Comparison of ENCODE assay signal across 8 cellular contexts in the genomic region with DNA sequence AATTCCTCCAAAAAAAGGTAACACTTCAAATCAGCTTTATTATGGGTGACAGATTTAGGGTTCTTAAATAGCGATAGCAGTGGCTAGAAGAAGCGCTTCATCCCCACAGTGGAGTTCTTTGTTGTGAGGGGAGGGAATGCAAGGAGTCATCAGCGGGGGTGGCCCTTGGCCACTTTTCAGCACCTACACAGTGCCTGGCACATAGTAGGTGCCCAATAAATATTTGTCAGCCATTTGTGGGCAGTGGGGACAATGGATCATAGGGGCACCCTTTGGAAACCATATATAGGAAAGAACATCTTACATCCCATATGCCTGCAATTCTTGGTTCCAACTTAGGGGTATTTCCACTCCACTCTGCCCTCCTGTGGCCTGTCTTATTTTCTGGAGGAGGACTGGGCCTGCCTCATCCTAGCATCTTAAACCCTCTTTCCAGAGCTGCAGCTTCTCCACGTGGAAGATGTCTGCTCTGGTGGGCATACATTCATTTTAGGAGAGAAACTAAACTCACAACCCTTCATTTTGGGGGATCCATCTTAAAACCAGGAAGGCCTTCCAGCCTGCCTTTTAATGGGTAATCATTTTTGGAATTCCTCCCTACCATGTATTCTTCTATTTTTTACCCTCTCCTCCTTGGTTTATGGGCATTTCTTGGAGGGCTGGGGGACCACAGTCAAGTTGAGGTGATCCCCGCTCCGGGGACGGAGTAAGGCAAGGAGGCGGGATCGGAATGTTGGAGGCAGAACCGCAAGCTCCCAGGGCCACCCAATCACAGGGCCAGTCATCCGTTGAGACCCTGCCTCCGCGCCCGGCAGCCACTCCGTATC. TPM values are rescaled to one million over a fixed set of nuclear protein-coding genes. Genes with fewer than 3 reads are reported as not detected.
DNase-seq lines count a peak whose midpoint lies in the region; ATAC-seq and TF ChIP-seq lines count a peak whose summit lies in the region.

No MANE protein-coding gene starts in this region.

- peak overlapping the region; percentile 88 for H3K4me3 Mint-ChIP-seq in HFFc6
- peak overlapping the region; percentile 98 for H3K4me3 Mint-ChIP-seq in memory B cell

- in situ Hi-C loops in Panc1 (cut with HindIII; ENCODE audit: low pct_unique_long_range_greater_than_20kb, low sequenced_read_pairs) = no loop called here

- H3K4me3 ChIP-seq in Panc1 (ENCODE audit: low read depth in 2 of 2, low read length in 2 of 2) = peak overlapping the region; percentile 47 to 84
- peak overlapping the region in 3 of 4 donors; percentile 63 to 65 (median 64) for H3K4me3 ChIP-seq in upper lobe of left lung

- peak overlapping the region; percentile 96 for H3K27ac Mint-ChIP-seq in HFFc6
- H3K27ac Mint-ChIP-seq in memory B cell = peak overlapping the region; percentile 99

- WGBS in upper lobe of left lung, 2 donors = 23 to 29% methylated on average over 10 to 11 of the region's 15 CpGs

- H3K4me1 Mint-ChIP-seq in HFFc6 (ENCODE audit: low read depth) (peaks cover 42% of the 10 kb centered on the region), memory B cell (peaks cover 32% of the 10 kb centered on the region)

- POLR2A ChIA-PET in Panc1 (lab: Charles Lee) = interaction anchor here (0.6 to 1.0 kb wide), 2 partner anchors 17 to 43 kb away, joined by 4 to 5 read pairs; no protein-coding TSS in a partner anchor

- intact Hi-C loops in Panc1 (cut with micrococcal nuclease; ENCODE audit: unreplicated experiment) = loop anchor here (10.0 kb wide), 1 partner anchor 80 kb away; no protein-coding TSS in a partner anchor

- H3K36me3 ChIP-seq in Panc1 (ENCODE audit: control insufficient read depth, insufficient read depth, low read length) (no peaks in the 10 kb centered on the region; the same call in 1 of the 2 replicates), upper lobe of left lung (peaks cover 0 to 17% (median 0%) of the 10 kb centered on the region in 4 donors)

- H3K9me3 ChIP-seq in Panc1 (ENCODE audit: control insufficient read depth, insufficient read depth, low read depth, low read length) (no peaks in the 10 kb centered on the region), upper lobe of left lung (no peaks in the 10 kb centered on the region)

- BruUV-seq in Panc1 (replicated peaks; lab: Mats Ljungman, UMichigan) = TSS peak; percentile 99

- peak overlapping the region; percentile 99 for H3K27ac ChIP-seq in Panc1 (ENCODE audit: low read length)
- peak overlapping the region; percentile 78 to 100 (median 97) for H3K27ac ChIP-seq in upper lobe of left lung

- H3K27me3 ChIP-seq in Panc1 (ENCODE audit: control insufficient read depth, insufficient read depth, low read length) (no peaks in the 10 kb centered on the region), upper lobe of left lung (no peaks in the 10 kb centered on the region)

- H3K36me3 Mint-ChIP-seq in HFFc6 (ENCODE audit: low read depth) (no peaks in the 10 kb centered on the region), memory B cell (peaks cover 15% of the 10 kb centered on the region)

- H3K4me1 ChIP-seq in Panc1 (ENCODE audit: control insufficient read depth, insufficient read depth, low read length) (peaks cover 36% of the 10 kb centered on the region), upper lobe of left lung (peaks cover 51 to 64% (median 56%) of the 10 kb centered on the region in 4 donors)

- no peak for TF ChIP-seq EP300 in upper lobe of left lung (IDR thresholded peaks at IDR 0.05)

- peak; percentile 28 for DNase-seq in NCI-H146 (lab: John Stamatoyannopoulos, UW)
- no peak for DNase-seq in NCI-H146 treated with DMSO at 0.1 percent for 48 hours (lab: John Stamatoyannopoulos, UW; ENCODE audit: unreplicated experiment)
- peak; percentile 68 for DNase-seq in HFFc6
- no peak for DNase-seq in Panc1 (ENCODE audit: low read depth, low spot score)
- peak; percentile 29 for DNase-seq in cerebellum (ENCODE audit: low spot score)
- no peak for DNase-seq in memory B cell (ENCODE audit: low spot score in 2 of 2)
- DNase-seq in upper lobe of left lung = no peak
- DNase-seq in NCI-H226 = no peak

- peak; percentile 92 for ATAC-seq in Panc1
- no peak for ATAC-seq in memory B cell (ENCODE audit: low read depth)
- no peak for ATAC-seq in upper lobe of left lung (ENCODE audit: low FRiP score in 2 of 2)

- H3K9me3 Mint-ChIP-seq in HFFc6 (no peaks in the 10 kb centered on the region), memory B cell (no peaks in the 10 kb centered on the region)

- TF ChIP-seq POLR2A in upper lobe of left lung (IDR thresholded peaks at IDR 0.05) = peak in 2 of 4 donors; percentile 11 to 90

- CTCF ChIA-PET in Panc1 (lab: Charles Lee) = interaction anchor here (0.6 to 1.0 kb wide), 5 partner anchors 9 to 76 kb away, joined by 3 to 10 read pairs (median 7); partner anchors contain the start of gene ATF6B

- H3K27me3 Mint-ChIP-seq in HFFc6 (ENCODE audit: insufficient read depth) (no peaks in the 10 kb centered on the region; the same call in 1 of the 2 replicates), memory B cell (no peaks in the 10 kb centered on the region)

- TF ChIP-seq CTCF in HFFc6 (IDR thresholded peaks at IDR 0.05) (peak; percentile 72), Panc1 (IDR thresholded peaks at IDR 0.05) (peak; percentile 78), upper lobe of left lung (IDR thresholded peaks at IDR 0.05) (peak in 4 of 6 experiments; percentile 7 to 49 (median 15))

RNA-seq across cellular contexts. Expression of gene GPSM3, which starts 2.6 kb away (rescaled TPM):
- total RNA-seq in HFFc6 (2021; fragmentation: NEBNext Ultra II Directional; extraction: Animal tissue kit (Norgen Biotek cat#: 25700)) = 10 to 100 TPM in 1 of 6 experiments, 1 to 10 TPM in 5; 4.0 to 10.1 (median 7.6) TPM
- total RNA-seq in Panc1 (2021; ENCODE audit: unreplicated experiment) (2.0 TPM), cerebellum (0.82 TPM), upper lobe of left lung (10 to 100 TPM; 18.9 to 80.4 (median 30.6) TPM)
- polyA plus RNA-seq in Panc1 (2012; ENCODE audit: insufficient read length) = 2.4 TPM

RNA-seq across cellular contexts. Expression of gene PBX2, which starts 5.0 kb away (rescaled TPM):
- 10 to 100 TPM; 50.7 to 61.4 (median 56.2) TPM for total RNA-seq in HFFc6 (2021; fragmentation: NEBNext Ultra II Directional; extraction: Animal tissue kit (Norgen Biotek cat#: 25700))
- total RNA-seq in Panc1 (2021; ENCODE audit: unreplicated experiment) (76.2 TPM), cerebellum (21.3 TPM), upper lobe of left lung (100 to 1,000 TPM in 1 of 6 donors, 10 to 100 TPM in 5; 78.6 to 147 (median 93.4) TPM)
- polyA plus RNA-seq in Panc1 (2012; ENCODE audit: insufficient read length) = 76.9 TPM

RNA-seq across cellular contexts. Expression of gene AGER, which starts 11.0 kb away (rescaled TPM):
- total RNA-seq in HFFc6 (2021; fragmentation: NEBNext Ultra II Directional; extraction: Animal tissue kit (Norgen Biotek cat#: 25700)) = 1 to 10 TPM; 6.2 to 7.6 (median 6.5) TPM
- total RNA-seq in Panc1 (2021; ENCODE audit: unreplicated experiment) (3.7 TPM), cerebellum (0.54 TPM), upper lobe of left lung (1,000 to 10,000 TPM in 5 of 6 donors, 100 to 1,000 TPM in 1; 543 to 2,806 (median 1,294) TPM)
- polyA plus RNA-seq in Panc1 (2012; ENCODE audit: insufficient read length) = 3.2 TPM

RNA-seq across cellular contexts. Expression of gene RNF5, which starts 16.8 kb away (rescaled TPM):
- total RNA-seq in HFFc6 (2021; fragmentation: NEBNext Ultra II Directional; extraction: Animal tissue kit (Norgen Biotek cat#: 25700)) = 10 to 100 TPM; 30.0 to 37.4 (median 34.7) TPM
- 82.3 TPM for total RNA-seq in Panc1 (2021; ENCODE audit: unreplicated experiment)
- polyA plus RNA-seq in Panc1 (2012; ENCODE audit: insufficient read length) = 158 TPM
- 36.8 TPM for total RNA-seq in cerebellum
- total RNA-seq in upper lobe of left lung = 10 to 100 TPM; 23.0 to 73.6 (median 59.1) TPM

RNA-seq across cellular contexts. Expression of gene AGPAT1, which starts 19.2 kb away (rescaled TPM):
- total RNA-seq in HFFc6 (2021; fragmentation: NEBNext Ultra II Directional; extraction: Animal tissue kit (Norgen Biotek cat#: 25700)) = 100 to 1,000 TPM in 5 of 6 experiments, 10 to 100 TPM in 1; 88.8 to 114 (median 104) TPM
- total RNA-seq in Panc1 (2021; ENCODE audit: unreplicated experiment) (88.4 TPM), cerebellum (16.6 TPM), upper lobe of left lung (10 to 100 TPM; 25.9 to 54.5 (median 32.6) TPM)
- polyA plus RNA-seq in Panc1 (2012; ENCODE audit: insufficient read length) = 111 TPM

Comparison
In these comparisons a context has a peak if more than half of its experiments do, and no peak if none do; other contexts are left out.
1. DNase-seq: peak in NCI-H146 (single experiment), HFFc6 (single experiment) and cerebellum (single experiment); none in NCI-H146 treated with DMSO at 0.1 percent for 48 hours (single experiment), Panc1 (single experiment), memory B cell (0 of 2), upper lobe of left lung (0 of 2) and NCI-H226 (single experiment).
2. CTCF ChIP-seq: peak in every context shown above with its lines; median percentile 78 in Panc1; 72 in HFFc6; 15 in upper lobe of left lung.
3. RNA of gene AGER, which starts 11.0 kb away (total RNA-seq): 543 to 2,806 TPM in upper lobe of left lung; 6.2 to 7.6 TPM in HFFc6, 3.7 TPM in Panc1 (single experiment) and 0.54 TPM in cerebellum (single experiment); every median in the first group is over 10 times any median in the second.